Comparison of ENCODE assay signal across 24 cellular contexts in the genomic region with DNA sequence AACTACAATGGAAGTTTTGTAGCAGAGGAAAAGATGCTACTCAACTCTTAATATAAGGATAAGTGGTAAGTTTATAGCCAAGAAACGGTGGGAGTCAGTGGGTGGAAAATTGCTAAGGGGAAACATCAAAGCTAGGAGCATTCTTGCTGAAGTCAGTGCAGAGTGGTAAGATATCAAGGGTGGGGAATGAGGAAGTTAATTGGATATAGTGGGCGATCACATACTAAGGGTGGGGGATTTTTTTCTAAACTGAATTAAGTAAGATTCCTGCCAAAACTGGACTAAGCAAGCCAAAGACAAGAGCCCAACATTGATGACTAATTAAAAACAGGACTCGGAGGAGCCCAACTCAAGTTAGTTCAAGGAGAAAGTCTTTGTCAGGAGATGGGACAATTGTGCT.
"Had no signal": no experiment of that assay in that cellular context is flagged by ENCODE, and none has a peak within 500 bp of the region (broad histone marks: within the 10 kb centered on the region; RNA-seq: fewer than 3 reads in every experiment).

No MANE protein-coding gene starts in this region.

- H3K9me3 ChIP-seq: SJCRH30 had no signal

- H3K36me3 Mint-ChIP-seq: IgD-negative memory B cell had no signal

- H3K27ac ChIP-seq: HL-60, KMS-11, RWPE1, SJCRH30 had no signal

- H3K4me2 ChIP-seq: KMS-11 had no signal

- H3K27me3 Mint-ChIP-seq: IgD-negative memory B cell had no signal

- DNase-seq: Kasumi-1, MM.1S, NCI-H1092 treated with DMSO at 0.1 percent for 48 hours, NCI-H1436, NCI-H187, NCI-H2029, NCI-H2081 treated with DMSO at 0.1 percent for 48 hours, NCI-H2171, NCI-H226, NCI-H446, NCI-H510A, NCI-H524 treated with DMSO at 0.1 percent for 48 hours, NCI-H69, NCI-H774, SHP77, SJCRH30, SW 1271 had no signal

- H3K4me3 Mint-ChIP-seq: IgD-negative memory B cell had no signal

- H3K4me1 ChIP-seq: SJCRH30 had no signal

- H3K27ac Mint-ChIP-seq: IgD-negative memory B cell had no signal

- ATAC-seq: K562 had no signal

- H3K36me3 ChIP-seq: SJCRH30 had no signal

- FAIRE-seq: HTR-8/SVneo, K562, RCC 7860 had no signal

- H3K9ac ChIP-seq: KMS-11 had no signal

- H3K4me1 Mint-ChIP-seq: IgD-negative memory B cell had no signal

- H3K4me3 ChIP-seq: K562, SJCRH30 had no signal
